Comparison of ENCODE assay signal across 9 cellular contexts in the genomic region with DNA sequence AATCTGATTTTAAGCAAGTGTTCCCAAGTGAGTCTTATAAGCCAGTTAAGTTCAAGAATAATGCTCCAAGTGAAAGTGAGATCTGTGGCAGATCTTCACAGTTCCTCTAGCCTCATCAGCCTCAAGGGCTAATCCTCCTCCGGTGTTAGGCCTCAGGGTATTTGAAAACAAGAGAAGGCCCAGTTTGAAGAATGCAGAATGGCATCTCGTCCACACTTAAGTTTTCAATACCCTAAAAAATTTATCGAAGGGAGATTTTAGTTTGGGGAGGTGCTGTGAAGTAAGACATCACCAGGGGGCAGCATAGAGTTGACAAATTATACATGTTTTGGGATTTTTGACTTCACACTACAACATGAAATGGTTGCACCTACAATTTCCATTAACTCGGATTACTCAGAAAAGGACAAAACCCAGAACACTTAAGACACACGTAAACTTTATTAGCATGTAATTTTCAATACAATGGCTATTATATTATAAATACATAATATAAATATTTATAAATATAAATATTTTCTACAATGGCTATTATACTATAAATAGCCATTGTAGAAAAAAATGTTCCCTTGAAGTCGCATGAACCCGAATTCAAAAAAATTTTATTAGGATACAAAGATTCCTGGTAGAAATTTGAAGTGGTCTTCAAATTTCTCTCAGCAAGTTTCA. TPM values are rescaled to one million over a fixed set of nuclear protein-coding genes. Genes with fewer than 3 reads are reported as not detected.
DNase-seq lines count a peak whose midpoint lies in the region; ATAC-seq and TF ChIP-seq lines count a peak whose summit lies in the region.
"Had no signal": no experiment of that assay in that cellular context is flagged by ENCODE, and none has a peak within 500 bp of the region (broad histone marks: within the 10 kb centered on the region; RNA-seq: fewer than 3 reads in every experiment).

No MANE protein-coding gene starts in this region.

- BruUV-seq in mammary epithelial cell (replicated peaks; lab: Mats Ljungman, UMichigan): no TSS peak

- H3K27me3 ChIP-seq in mammary epithelial cell (ENCODE audit: insufficient read depth, low read length): peaks cover 9% of the 10 kb centered on the region
- no peaks in the 10 kb centered on the region for H3K27me3 ChIP-seq in lung (ENCODE audit: control insufficient read depth, insufficient read depth)
- no peaks in the 10 kb centered on the region for H3K27me3 ChIP-seq in thoracic aorta (replicated peaks; ENCODE audit: insufficient read depth)
- peaks cover 30% of the 10 kb centered on the region for H3K27me3 ChIP-seq in effector memory CD4-positive, alpha-beta T cell (replicated peaks; ENCODE audit: control insufficient read depth, insufficient read depth, low read length, poor library complexity, severe bottlenecking)

- no peaks in the 10 kb centered on the region for H3K36me3 ChIP-seq in mammary epithelial cell (ENCODE audit: insufficient read depth, low read length)
- no peaks in the 10 kb centered on the region for H3K36me3 ChIP-seq in lung (ENCODE audit: control insufficient read depth in 2 of 2, insufficient read depth in 2 of 2, low read length in 2 of 2)
- H3K36me3 ChIP-seq in thoracic aorta: no peaks in the 10 kb centered on the region
- H3K36me3 ChIP-seq in effector memory CD4-positive, alpha-beta T cell (ENCODE audit: control insufficient read depth, insufficient read depth, low read length): no peaks in the 10 kb centered on the region

- CTCF ChIA-PET in mammary epithelial cell (lab: Charles Lee; ENCODE audit: low non-redundant PET): interaction anchor here (0.6 to 1.3 kb wide), 10 partner anchors 14 to 611 kb away, joined by 3 to 66 read pairs (median 4); no protein-coding TSS in a partner anchor

- H4K20me1 ChIP-seq in mammary epithelial cell (ENCODE audit: insufficient read depth, low read length): no peaks in the 10 kb centered on the region

- H3K79me2 ChIP-seq in mammary epithelial cell (ENCODE audit: insufficient read depth, low read length): no peaks in the 10 kb centered on the region

- peak; percentile 29 for ATAC-seq in GM18867 (IDR thresholded peaks at IDR 0.05; ENCODE audit: unreplicated experiment)
- peak; percentile 25 for ATAC-seq in HG03469 (IDR thresholded peaks at IDR 0.05; ENCODE audit: unreplicated experiment)
- no peak for ATAC-seq in lung (ENCODE audit: insufficient read depth, low FRiP score)
- no peak for ATAC-seq in thoracic aorta (ENCODE audit: insufficient number of reproducible peaks, low FRiP score, low read depth)

- H3K27ac ChIP-seq in mammary epithelial cell (ENCODE audit: insufficient read depth, low read depth, low read length) (no peak overlapping the region), lung (ENCODE audit: low read depth in 1 of 2, low read length in 1 of 2) (no peak overlapping the region), thoracic aorta (peak overlapping the region in 1 of 2 donors; percentile 4)
- H3K27ac ChIP-seq in effector memory CD4-positive, alpha-beta T cell (ENCODE audit: insufficient read depth, low read length, poor library complexity, severe bottlenecking): no peak overlapping the region

- in situ Hi-C loops in SK-MEL-5 (cut with HindIII; ENCODE audit: low pct_unique_long_range_greater_than_20kb, low sequenced_read_pairs) (no loop called here), mammary epithelial cell (cut with MboI; ENCODE audit: low sequenced_read_pairs in 2 of 2) (loop anchor here in 1 of 2 donors (10.0 kb wide), 1 partner anchor 87 kb away; no protein-coding TSS in a partner anchor)

- H2AFZ ChIP-seq in mammary epithelial cell (ENCODE audit: low read depth, low read length): peak overlapping the region; percentile 77

- TF ChIP-seq CTCF in mammary epithelial cell (conservative IDR thresholded peaks at IDR 0.05 in 1 of 2, IDR thresholded peaks at IDR 0.05 in 1 of 2; ENCODE audit: extremely low read depth in 1 of 2, insufficient read depth in 1 of 2, low read depth in 1 of 2, low read length in 2 of 2): peak; percentile 76
- TF ChIP-seq CTCF in lung (IDR thresholded peaks at IDR 0.05; ENCODE audit: control extremely low read depth, extremely low read depth): peak; percentile 50
- TF ChIP-seq CTCF in thoracic aorta (IDR thresholded peaks at IDR 0.05): peak; percentile 62

- H3K9ac ChIP-seq in mammary epithelial cell (ENCODE audit: insufficient read depth, low read length): peak overlapping the region; percentile 28

- H3K4me3 ChIP-seq in mammary epithelial cell (replicated peaks in 1 of 3; ENCODE audit: insufficient read depth in 1 of 3, low read depth in 2 of 3, low read length in 3 of 3) (peak overlapping the region; percentile 30 to 61 (median 43)), lung (no peak overlapping the region), thoracic aorta (peak overlapping the region; percentile 27)
- no peak overlapping the region for H3K4me3 ChIP-seq in effector memory CD4-positive, alpha-beta T cell (ENCODE audit: insufficient read depth, low read depth, low read length, poor library complexity, severe bottlenecking)

- intact Hi-C loops in mammary epithelial cell (cut with micrococcal nuclease): loop anchor here (1.0 to 5.0 kb wide), 6 partner anchors 82 to 810 kb away; no protein-coding TSS in a partner anchor

- dilution Hi-C loops in mammary epithelial cell (cut with HindIII; ENCODE audit: low sequenced_read_pairs): no loop called here

- no peaks in the 10 kb centered on the region for H3K9me3 ChIP-seq in mammary epithelial cell (replicated peaks; ENCODE audit: insufficient read depth, low read length)
- H3K9me3 ChIP-seq in lung (ENCODE audit: control insufficient read depth in 2 of 2, insufficient read depth in 1 of 2, low read length in 1 of 2): no peaks in the 10 kb centered on the region
- no peaks in the 10 kb centered on the region for H3K9me3 ChIP-seq in thoracic aorta
- H3K9me3 ChIP-seq in effector memory CD4-positive, alpha-beta T cell (ENCODE audit: control insufficient read depth, low read length): no peaks in the 10 kb centered on the region

- peak; percentile 8 for DNase-seq in COLO829 (ENCODE audit: low spot score)
- peak; percentile 62 for DNase-seq in SK-MEL-5 (ENCODE audit: low read depth, low spot score)
- DNase-seq in mammary epithelial cell: peak; percentile 26
- no peak for DNase-seq in lung (ENCODE audit: low spot score)
- DNase-seq in thoracic aorta (ENCODE audit: low spot score): no peak
- DNase-seq in effector memory CD4-positive, alpha-beta T cell: no peak

- peak overlapping the region; percentile 96 for H3K4me2 ChIP-seq in mammary epithelial cell (ENCODE audit: insufficient read depth, low read depth, low read length)

- peaks cover 18% of the 10 kb centered on the region for H3K4me1 ChIP-seq in mammary epithelial cell (ENCODE audit: insufficient read depth, low read length)
- H3K4me1 ChIP-seq in lung (ENCODE audit: control insufficient read depth in 2 of 2, insufficient read depth in 2 of 2, low read length in 2 of 2): peaks cover 0 to 6% of the 10 kb centered on the region in 2 donors
- peaks cover 9 to 11% of the 10 kb centered on the region in 2 donors for H3K4me1 ChIP-seq in thoracic aorta (ENCODE audit: control insufficient read depth in 1 of 2, low read depth in 2 of 2)
- H3K4me1 ChIP-seq in effector memory CD4-positive, alpha-beta T cell (ENCODE audit: control insufficient read depth, insufficient read depth, low read length, poor library complexity, severe bottlenecking): peaks cover 19% of the 10 kb centered on the region

- 1% methylated on average over 7 of the region's 7 CpGs for WGBS in mammary epithelial cell (ENCODE audit: low coverage, missing lambda C conversion rate)
- WGBS in lung, 2 donors: 2 to 3% methylated on average over 7 of the region's 7 CpGs

RNA-seq across cellular contexts. Expression of a gene that starts 2.3 kb away (rescaled TPM):
- 1.9 and 2.0 TPM in 2 replicates for total RNA-seq in SK-MEL-5 (2014; rRNA removed; shearing (Covaris generic))
- 1.2 and 1.9 TPM in 2 replicates for polyA plus RNA-seq in SK-MEL-5 (2015; cell fraction: cytosol; rRNA removed)
- polyA plus RNA-seq in SK-MEL-5 (2015; cell fraction: nucleus; rRNA removed): 2.6 and 5.0 TPM in 2 replicates
- total RNA-seq in mammary epithelial cell (under 1 TPM in 1 of 2 donors, not detected in 1; 0.33 TPM), lung (1 to 10 TPM; 1.1 to 4.4 TPM), thoracic aorta (not detected)
- polyA plus RNA-seq in mammary epithelial cell (0.02 TPM), lung (1 to 10 TPM; 1.4 to 1.6 TPM)
- not detected for polyA minus RNA-seq in mammary epithelial cell

RNA-seq across cellular contexts. Expression of a gene that starts 45.2 kb away (rescaled TPM):
- total RNA-seq in SK-MEL-5 (2014; rRNA removed; shearing (Covaris generic)): 2.8 and 6.3 TPM in 2 replicates
- polyA plus RNA-seq in SK-MEL-5 (2015; cell fraction: cytosol; rRNA removed): 3.4 and 5.7 TPM in 2 replicates
- 3.2 and 4.1 TPM in 2 replicates for polyA plus RNA-seq in SK-MEL-5 (2015; cell fraction: nucleus; rRNA removed)
- total RNA-seq in mammary epithelial cell (under 1 TPM; 0.33 to 0.35 TPM), lung (1 to 10 TPM; 4.1 to 4.8 TPM), thoracic aorta (not detected)
- polyA plus RNA-seq in mammary epithelial cell (0.62 TPM), lung (1 to 10 TPM in 1 of 2 donors, under 1 TPM in 1; 0.65 to 1.3 TPM)
- polyA minus RNA-seq in mammary epithelial cell: not detected
- total RNA-seq: activated CD8-positive, alpha-beta memory T cell treated with anti-CD3 and anti-CD28 coated beads for 36 hours had no signal

Comparison
In these comparisons a context has a peak if more than half of its experiments do, and no peak if none do; other contexts are left out.
1. DNase-seq: peak in COLO829 (single experiment), SK-MEL-5 (single experiment) and mammary epithelial cell (single experiment); none in lung (single experiment), thoracic aorta (single experiment) and effector memory CD4-positive, alpha-beta T cell (0 of 3).
2. ATAC-seq: peak in GM18867 (single experiment) and HG03469 (single experiment); none in lung (single experiment) and thoracic aorta (single experiment).
3. H3K4me3 ChIP-seq: peak in mammary epithelial cell (3 of 3) and thoracic aorta (single experiment); none in lung (single experiment) and effector memory CD4-positive, alpha-beta T cell (single experiment).
4. Peak in every context shown above with its lines, with median percentiles within 50 percentile points of each other: CTCF ChIP-seq.